17 cellular contexts compared by ENCODE assay signal in the genomic region with DNA sequence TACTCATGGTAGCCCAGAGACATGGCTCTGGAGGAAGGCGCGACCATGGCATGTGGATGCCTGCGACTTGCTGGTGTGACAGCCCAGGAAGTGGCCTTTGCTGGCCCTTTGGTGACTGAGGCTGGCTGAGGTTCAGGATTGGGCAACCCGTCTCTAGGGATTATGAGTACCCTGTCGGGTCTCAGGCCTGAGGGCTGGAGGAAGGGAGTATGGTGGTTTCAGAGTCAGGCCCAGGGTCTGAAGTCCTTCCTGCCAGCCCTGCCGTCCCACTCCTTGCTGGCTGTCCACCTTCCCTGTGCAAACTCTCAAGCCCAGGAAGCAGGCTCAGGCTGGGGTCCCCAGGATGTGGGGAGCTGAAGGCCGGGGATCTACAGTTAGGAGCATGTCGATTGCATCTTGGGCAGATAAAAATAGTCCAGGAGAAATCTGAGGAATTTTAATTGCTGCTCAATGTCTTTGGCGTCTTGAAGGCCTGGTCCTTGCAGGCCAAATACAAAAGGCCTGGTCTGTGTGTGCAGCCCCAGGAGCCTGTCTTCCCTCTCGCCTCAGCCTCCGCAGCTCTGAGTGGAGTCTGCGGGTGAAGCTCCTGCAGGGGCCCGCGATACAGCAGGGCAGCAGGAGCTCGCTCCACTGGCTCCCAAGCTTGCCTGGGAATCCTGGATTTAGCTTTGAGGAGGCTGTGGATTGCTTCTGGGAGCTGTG. TPM values are rescaled to one million over a fixed set of nuclear protein-coding genes. Genes with fewer than 3 reads are reported as not detected.
DNase-seq lines count a peak whose midpoint lies in the region; ATAC-seq and TF ChIP-seq lines count a peak whose summit lies in the region.
"Had no signal": no experiment of that assay in that cellular context is flagged by ENCODE, and none has a peak within 500 bp of the region (broad histone marks: within the 10 kb centered on the region; RNA-seq: fewer than 3 reads in every experiment).

No MANE protein-coding gene starts in this region.

- H3K14ac ChIP-seq in neuronal stem cell (ENCODE audit: low read length) = no peak overlapping the region

- no peak overlapping the region for H2BK120ac ChIP-seq in neuronal stem cell (ENCODE audit: low read depth, low read length)

- H3K27me3 ChIP-seq in hepatocyte = no peaks in the 10 kb centered on the region
- no peaks in the 10 kb centered on the region for H3K27me3 ChIP-seq in neuronal stem cell (ENCODE audit: control insufficient read depth in 3 of 3, insufficient read depth in 3 of 3, low read depth in 1 of 3, low read length in 3 of 3)
- H3K27me3 ChIP-seq in aorta (ENCODE audit: control insufficient read depth in 1 of 2, insufficient read depth in 2 of 2, low read length in 1 of 2) = no peaks in the 10 kb centered on the region
- H3K27me3 ChIP-seq in A673 (replicated peaks; ENCODE audit: insufficient read depth, low read depth, low read length, poor library complexity) = no peaks in the 10 kb centered on the region
- no peaks in the 10 kb centered on the region for H3K27me3 ChIP-seq in effector memory CD4-positive, alpha-beta T cell (replicated peaks; ENCODE audit: control insufficient read depth, insufficient read depth, low read length, poor library complexity, severe bottlenecking)

- no peaks in the 10 kb centered on the region for H3K36me3 Mint-ChIP-seq in activated T-cell treated with anti-CD3 and anti-CD28 coated beads, Interleukin-2, amount 50 U/mL, for 24 hours (ENCODE audit: low read depth)
- no peaks in the 10 kb centered on the region for H3K36me3 Mint-ChIP-seq in activated T-cell treated with anti-CD3 and anti-CD28 coated beads, Interleukin-2, amount 50 U/mL, for 4 hours (ENCODE audit: insufficient read depth)

- no peaks in the 10 kb centered on the region for H4K20me1 ChIP-seq in hepatocyte (ENCODE audit: insufficient read depth, poor library complexity, severe bottlenecking)

- H2BK15ac ChIP-seq in neuronal stem cell (ENCODE audit: low read length) = peak overlapping the region; percentile 43

- DNase-seq in activated T-cell treated with anti-CD3 and anti-CD28 coated beads, Interleukin-2, amount 50 U/mL, for 24 hours = no peak
- DNase-seq in activated T-cell treated with anti-CD3 and anti-CD28 coated beads, Interleukin-2, amount 50 U/mL, for 4 hours = no peak
- DNase-seq in hepatocyte (ENCODE audit: low spot score) = no peak
- no peak for DNase-seq in neuronal stem cell (ENCODE audit: low spot score)
- DNase-seq in aorta = peak; percentile 60 to 80
- no peak for DNase-seq in A673 (ENCODE audit: low spot score)
- DNase-seq in effector memory CD4-positive, alpha-beta T cell = no peak
- no peak for DNase-seq in left lobe of liver (ENCODE audit: low spot score)
- DNase-seq: activated CD4-positive, alpha-beta T cell treated with anti-CD3 and anti-CD28 coated beads for 4 hours; activated T-cell treated with anti-CD3 and anti-CD28 coated beads for 4 hours; CD4-positive, CD25-positive, alpha-beta regulatory T cell; central memory CD4-positive, alpha-beta T cell; NCI-H1105 treated with DMSO at 0.1 percent for 48 hours; stimulated activated CD4-positive, alpha-beta T cell treated with anti-CD3 and anti-CD28 coated beads, Interleukin-4, amount 100 ng/mL, for 24 hours had no signal

- peak overlapping the region; percentile 82 for H3K18ac ChIP-seq in neuronal stem cell (ENCODE audit: low read length)

- H2BK12ac ChIP-seq in neuronal stem cell (ENCODE audit: low read length) = no peak overlapping the region

- TF ChIP-seq CTCF in hepatocyte (IDR thresholded peaks at IDR 0.05; ENCODE audit: poor library complexity) (no peak), A673 (conservative IDR thresholded peaks at IDR 0.05; ENCODE audit: low read depth, low read length) (no peak)

- no peaks in the 10 kb centered on the region for H3K9me3 Mint-ChIP-seq in activated T-cell treated with anti-CD3 and anti-CD28 coated beads, Interleukin-2, amount 50 U/mL, for 24 hours
- H3K9me3 Mint-ChIP-seq in activated T-cell treated with anti-CD3 and anti-CD28 coated beads, Interleukin-2, amount 50 U/mL, for 4 hours = no peaks in the 10 kb centered on the region
- H3K9me3 Mint-ChIP-seq: CD4-positive, CD25-positive, alpha-beta regulatory T cell had no signal

- H3K27me3 Mint-ChIP-seq in activated T-cell treated with anti-CD3 and anti-CD28 coated beads, Interleukin-2, amount 50 U/mL, for 24 hours = no peaks in the 10 kb centered on the region
- H3K27me3 Mint-ChIP-seq in activated T-cell treated with anti-CD3 and anti-CD28 coated beads, Interleukin-2, amount 50 U/mL, for 4 hours (ENCODE audit: low read depth) = no peaks in the 10 kb centered on the region
- H3K27me3 Mint-ChIP-seq: CD4-positive, CD25-positive, alpha-beta regulatory T cell had no signal

- BruUV-seq in A673 (replicated peaks; lab: Mats Ljungman, UMichigan) = no TSS peak

- H3K36me3 ChIP-seq in hepatocyte (replicated peaks; ENCODE audit: insufficient read depth, low read depth) (no peaks in the 10 kb centered on the region), neuronal stem cell (replicated peaks in 1 of 2; ENCODE audit: control insufficient read depth in 2 of 2, insufficient read depth in 2 of 2, low read length in 2 of 2) (no peaks in the 10 kb centered on the region), aorta (ENCODE audit: control insufficient read depth in 1 of 2, insufficient read depth in 2 of 2, low read length in 1 of 2) (no peaks in the 10 kb centered on the region), A673 (ENCODE audit: insufficient read depth, low read length, poor library complexity, severe bottlenecking) (no peaks in the 10 kb centered on the region)
- no peaks in the 10 kb centered on the region for H3K36me3 ChIP-seq in effector memory CD4-positive, alpha-beta T cell (ENCODE audit: control insufficient read depth, insufficient read depth, low read length)
- H3K36me3 ChIP-seq: HAP-1 had no signal

- H3K4me3 Mint-ChIP-seq in activated T-cell treated with anti-CD3 and anti-CD28 coated beads, Interleukin-2, amount 50 U/mL, for 24 hours = no peak overlapping the region
- no peak overlapping the region for H3K4me3 Mint-ChIP-seq in activated T-cell treated with anti-CD3 and anti-CD28 coated beads, Interleukin-2, amount 50 U/mL, for 4 hours

- CTCF ChIA-PET in A673 (lab: Charles Lee) = no interaction called here

- no peak overlapping the region for H4K91ac ChIP-seq in neuronal stem cell (ENCODE audit: low read depth, low read length, poor library complexity)

- WGBS in hepatocyte (ENCODE audit: low lambda C conversion rate, missing lambda C conversion rate) = 65% methylated on average over 15 of the region's 15 CpGs
- no CpG with 5 or more reads among the region's 15 CpGs for WGBS in neuronal stem cell (ENCODE audit: extremely low coverage in 2 of 2, insufficient read length in 2 of 2, insufficient replicate concordance in 1 of 2), 2 donors
- WGBS in aorta, 2 donors = 52 to 60% methylated on average over 15 of the region's 15 CpGs

- ATAC-seq in activated T-cell treated with anti-CD3 and anti-CD28 coated beads, Interleukin-2, amount 50 U/mL, for 4 hours = no peak
- no peak for ATAC-seq in aorta (ENCODE audit: low FRiP score)
- ATAC-seq in left lobe of liver = no peak
- ATAC-seq: right cardiac atrium had no signal

- no peaks in the 10 kb centered on the region for H3K9me2 ChIP-seq in hepatocyte (replicated peaks; ENCODE audit: insufficient read depth)

- H2AFZ ChIP-seq in hepatocyte (no peak overlapping the region), neuronal stem cell (ENCODE audit: low read length) (no peak overlapping the region)

- peaks cover 44% of the 10 kb centered on the region for H3K4me1 Mint-ChIP-seq in activated T-cell treated with anti-CD3 and anti-CD28 coated beads, Interleukin-2, amount 50 U/mL, for 24 hours (ENCODE audit: low read depth)
- H3K4me1 Mint-ChIP-seq in activated T-cell treated with anti-CD3 and anti-CD28 coated beads, Interleukin-2, amount 50 U/mL, for 4 hours (ENCODE audit: low read depth) = peaks cover 36% of the 10 kb centered on the region

- H3K4me2 ChIP-seq in hepatocyte = no peak overlapping the region
- H3K4me2 ChIP-seq in neuronal stem cell (ENCODE audit: insufficient read depth, low read length, poor library complexity, severe bottlenecking) = no peak overlapping the region

- no peak overlapping the region for H3K9ac ChIP-seq in neuronal stem cell (ENCODE audit: low read depth, low read length, poor library complexity)

- no peaks in the 10 kb centered on the region for H3K79me1 ChIP-seq in neuronal stem cell (ENCODE audit: low read depth, low read length)

- H3K79me2 ChIP-seq in hepatocyte = no peaks in the 10 kb centered on the region

- H4K8ac ChIP-seq in neuronal stem cell (ENCODE audit: low read depth, low read length) = no peak overlapping the region

- intact Hi-C loops in aorta (cut with DNase I) = loop anchor here in 1 of 2 donors (5.0 kb wide), 1 partner anchor 48 kb away; no protein-coding TSS in a partner anchor
- intact Hi-C loops in A673 (cut with micrococcal nuclease; ENCODE audit: unreplicated experiment) = no loop called here

- H3K4me3 ChIP-seq in hepatocyte = no peak overlapping the region
- H3K4me3 ChIP-seq in neuronal stem cell (ENCODE audit: low read length in 2 of 2) = no peak overlapping the region
- no peak overlapping the region for H3K4me3 ChIP-seq in aorta (ENCODE audit: low read length in 2 of 2)
- H3K4me3 ChIP-seq in A673 (ENCODE audit: low read depth, low read length, poor library complexity, severe bottlenecking) = no peak overlapping the region
- no peak overlapping the region for H3K4me3 ChIP-seq in effector memory CD4-positive, alpha-beta T cell (ENCODE audit: insufficient read depth, low read depth, low read length, poor library complexity, severe bottlenecking)
- H3K4me3 ChIP-seq: HAP-1 had no signal

- H2AK5ac ChIP-seq in neuronal stem cell (ENCODE audit: low read depth, low read length) = no peak overlapping the region

- H3K4ac ChIP-seq in neuronal stem cell (ENCODE audit: low read length) = peak overlapping the region; percentile 29

- H3K4me1 ChIP-seq in hepatocyte (ENCODE audit: insufficient read depth) (peaks cover 30% of the 10 kb centered on the region), neuronal stem cell (ENCODE audit: control insufficient read depth in 2 of 2, insufficient read depth in 1 of 2, low read depth in 1 of 2, low read length in 2 of 2) (peaks cover 0 to 8% of the 10 kb centered on the region in 2 donors), aorta (ENCODE audit: control insufficient read depth in 1 of 2, insufficient read depth in 2 of 2, low read length in 2 of 2) (peaks cover 0 to 5% of the 10 kb centered on the region in 2 donors), A673 (ENCODE audit: insufficient read depth, low read length, poor library complexity, severe bottlenecking) (no peaks in the 10 kb centered on the region)
- H3K4me1 ChIP-seq in effector memory CD4-positive, alpha-beta T cell (ENCODE audit: control insufficient read depth, insufficient read depth, low read length, poor library complexity, severe bottlenecking) = peaks cover 30% of the 10 kb centered on the region
- H3K4me1 ChIP-seq: HAP-1 had no signal

- peak overlapping the region; percentile 62 for H3K27ac ChIP-seq in hepatocyte
- H3K27ac ChIP-seq in neuronal stem cell (replicated peaks; ENCODE audit: low read length) = no peak overlapping the region
- H3K27ac ChIP-seq in aorta (ENCODE audit: low read depth in 1 of 2, low read length in 2 of 2) = peak overlapping the region; percentile 23 to 72
- H3K27ac ChIP-seq in A673 (ENCODE audit: low read depth, low read length, poor library complexity, severe bottlenecking) = no peak overlapping the region
- H3K27ac ChIP-seq in effector memory CD4-positive, alpha-beta T cell (ENCODE audit: insufficient read depth, low read length, poor library complexity, severe bottlenecking) = no peak overlapping the region
- H3K27ac ChIP-seq: 22Rv1 had no signal

- H3K27ac Mint-ChIP-seq in activated T-cell treated with anti-CD3 and anti-CD28 coated beads, Interleukin-2, amount 50 U/mL, for 24 hours = peak overlapping the region; percentile 52

- peak overlapping the region; percentile 19 for H2BK5ac ChIP-seq in neuronal stem cell (ENCODE audit: low read length)

- POLR2A ChIA-PET in A673 (lab: Charles Lee; ENCODE audit: low non-redundant PET) = interaction anchor here (0.7 kb wide), 1 partner anchor 60 kb away, joined by 3 read pairs; no protein-coding TSS in a partner anchor

- H3K23ac ChIP-seq in neuronal stem cell (ENCODE audit: low read depth, low read length, poor library complexity) = no peak overlapping the region

- no peaks in the 10 kb centered on the region for H3K9me3 ChIP-seq in hepatocyte (ENCODE audit: low read depth)
- no peaks in the 10 kb centered on the region for H3K9me3 ChIP-seq in neuronal stem cell (replicated peaks in 1 of 2; ENCODE audit: control insufficient read depth in 2 of 2, insufficient read depth in 1 of 2, low read depth in 1 of 2, low read length in 2 of 2)
- H3K9me3 ChIP-seq in aorta (ENCODE audit: control insufficient read depth, low read length) = no peaks in the 10 kb centered on the region
- H3K9me3 ChIP-seq in A673 (ENCODE audit: low read depth, low read length, poor library complexity, severe bottlenecking) = no peaks in the 10 kb centered on the region
- H3K9me3 ChIP-seq in effector memory CD4-positive, alpha-beta T cell (ENCODE audit: control insufficient read depth, low read length) = no peaks in the 10 kb centered on the region
- H3K9me3 ChIP-seq: HAP-1 had no signal

RNA-seq across cellular contexts. Expression of a gene that starts 52.5 kb away (rescaled TPM):
- total RNA-seq in activated T-cell treated with anti-CD3 and anti-CD28 coated beads, Interleukin-2, amount 50 U/mL, for 4 hours = 1 to 10 TPM; 1.2 to 2.8 (median 1.6) TPM
- 4.1 and 5.9 TPM in 2 replicates for total RNA-seq in hepatocyte
- polyA plus RNA-seq in hepatocyte = 23.0 and 26.3 TPM in 2 replicates
- 1.4 TPM for polyA plus RNA-seq in neuronal stem cell (2013, experiment 1 of 2)
- 1.7 TPM for polyA plus RNA-seq in neuronal stem cell (2013, experiment 2 of 2)
- total RNA-seq in aorta = 10 to 100 TPM; 34.4 to 55.2 TPM
- 1 to 10 TPM; 5.1 to 7.6 TPM for polyA plus RNA-seq in aorta
- 0.57 and 1.1 TPM in 2 replicates for total RNA-seq in A673 (2021)
- total RNA-seq in left lobe of liver = 3.9 TPM

Comparison
In these comparisons a context has a peak if more than half of its experiments do, and no peak if none do; other contexts are left out.
1. DNase-seq: peak in aorta (2 of 2); none in activated T-cell treated with anti-CD3 and anti-CD28 coated beads, Interleukin-2, amount 50 U/mL, for 24 hours (single experiment), activated T-cell treated with anti-CD3 and anti-CD28 coated beads, Interleukin-2, amount 50 U/mL, for 4 hours (single experiment), hepatocyte (single experiment), neuronal stem cell (single experiment), A673 (single experiment), effector memory CD4-positive, alpha-beta T cell (0 of 3) and left lobe of liver (single experiment).
2. H3K27ac ChIP-seq: peak in hepatocyte (single experiment) and aorta (2 of 2); none in neuronal stem cell (single experiment), A673 (single experiment) and effector memory CD4-positive, alpha-beta T cell (single experiment).